ENCODE assay signal across 25 cellular contexts in the genomic region with DNA sequence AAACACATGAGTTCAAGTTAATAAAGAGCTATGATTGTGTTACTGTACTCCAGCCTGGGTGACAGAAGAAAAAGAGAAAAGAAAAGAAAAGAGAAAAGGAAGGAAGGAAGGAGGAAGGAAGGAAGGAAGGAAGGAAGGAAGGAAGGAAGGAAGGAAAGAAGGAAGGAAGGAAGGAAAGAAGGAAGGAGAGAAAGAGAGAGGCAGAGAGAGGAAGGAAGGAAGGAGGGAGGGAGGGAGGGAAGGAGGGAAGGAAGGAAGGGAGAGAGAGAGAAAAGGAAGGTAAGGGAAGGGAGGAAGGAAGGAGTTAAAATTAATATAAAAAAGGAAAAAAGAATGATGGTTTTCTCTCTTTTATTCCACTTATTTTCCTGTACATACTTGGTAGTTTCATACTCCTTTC.
"Had no signal": no experiment of that assay in that cellular context is flagged by ENCODE, and none has a peak within 500 bp of the region (broad histone marks: within the 10 kb centered on the region; RNA-seq: fewer than 3 reads in every experiment).

No MANE protein-coding gene starts in this region.

- H3K79me2 ChIP-seq: hepatocyte had no signal

- FAIRE-seq: endothelial cell of umbilical vein, frontal cortex had no signal

- H3K9me3 ChIP-seq: esophagus muscularis mucosa, gastroesophageal sphincter, heart left ventricle, lower lobe of right lung, mucosa of descending colon had no signal

- H3K4me3 Mint-ChIP-seq: immature natural killer cell, mesothelial cell of epicardium had no signal

- H3K27ac Mint-ChIP-seq: immature natural killer cell, mesothelial cell of epicardium had no signal

- ATAC-seq: foreskin keratinocyte, gastroesophageal sphincter, heart left ventricle, left colon, left lobe of liver, left ventricle myocardium superior, lower lobe of right lung, mucosa of descending colon had no signal

- H2AFZ ChIP-seq: hepatocyte had no signal

- H3K4me1 ChIP-seq: esophagus muscularis mucosa, foreskin keratinocyte, gastroesophageal sphincter had no signal

- H3K4me3 ChIP-seq: coronary artery, dorsolateral prefrontal cortex, esophagus muscularis mucosa, gastroesophageal sphincter, heart left ventricle, hepatocyte, lower lobe of right lung, mucosa of descending colon had no signal

- H3K9me3 Mint-ChIP-seq: immature natural killer cell, mesothelial cell of epicardium, naive B cell had no signal

- H3K4me2 ChIP-seq: hepatocyte had no signal

- H3K27me3 Mint-ChIP-seq: naive B cell had no signal

- DNase-seq: dermis blood vessel endothelial cell; dorsolateral prefrontal cortex; effector CD4-positive, alpha-beta T cell; effector memory CD4-positive, alpha-beta T cell; foreskin keratinocyte; heart left ventricle; hypothalamus; immature natural killer cell; islet precursor cell; kidney; kidney glomerular epithelial cell; left colon; left ventricle myocardium superior; lower lobe of right lung; mesenchymal stem cell; mucosa of descending colon; naive B cell had no signal

- H3K27ac ChIP-seq: coronary artery, dorsolateral prefrontal cortex, esophagus muscularis mucosa, foreskin keratinocyte, gastroesophageal sphincter, heart left ventricle, hepatocyte, lower lobe of right lung had no signal

- H3K36me3 ChIP-seq: esophagus muscularis mucosa, gastroesophageal sphincter, heart left ventricle, lower lobe of right lung had no signal

- H3K36me3 Mint-ChIP-seq: immature natural killer cell, mesothelial cell of epicardium, naive B cell had no signal
